21 cellular contexts compared by ENCODE assay signal in the genomic region with DNA sequence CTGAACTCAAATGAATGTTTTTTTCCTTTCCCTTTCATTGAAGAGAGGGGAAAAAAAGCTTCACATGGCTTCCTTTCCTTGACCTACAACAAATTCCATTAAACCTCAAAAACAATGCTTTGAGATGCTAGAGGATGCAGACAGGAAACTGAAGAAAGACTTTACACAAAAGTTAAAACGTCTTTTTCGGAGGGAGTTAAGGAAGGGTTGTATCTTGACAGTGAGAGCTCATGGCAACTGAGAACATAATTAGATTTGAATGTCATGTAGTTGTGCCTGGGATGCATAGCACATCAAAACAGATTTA.
DNase-seq lines count a peak whose midpoint lies in the region; ATAC-seq, FAIRE-seq and TF ChIP-seq lines count a peak whose summit lies in the region.
"Had no signal": no experiment of that assay in that cellular context is flagged by ENCODE, and none has a peak within 500 bp of the region (broad histone marks: within the 10 kb centered on the region; RNA-seq: fewer than 3 reads in every experiment).

No MANE protein-coding gene starts in this region.

- H3K4me1 ChIP-seq in DOHH2 (ENCODE audit: control insufficient read depth, low read length) = peaks cover 61% of the 10 kb centered on the region

- H3K27me3 Mint-ChIP-seq in osteocyte (ENCODE audit: unreplicated experiment) = no peaks in the 10 kb centered on the region

- no peaks in the 10 kb centered on the region for H4K20me1 ChIP-seq in DOHH2 (ENCODE audit: control insufficient read depth, insufficient read depth, low read depth, low read length)

- FAIRE-seq in H54 (lab: Jason Lieb, UNC) = no peak
- FAIRE-seq: K562 had no signal

- no peak overlapping the region for H3K27ac ChIP-seq in DOHH2 (ENCODE audit: low read depth, low read length)
- H3K27ac ChIP-seq: cardiac muscle cell, SJCRH30 had no signal

- H3K4me1 Mint-ChIP-seq in osteocyte (ENCODE audit: unreplicated experiment) = peaks cover 67% of the 10 kb centered on the region

- peaks cover 9% of the 10 kb centered on the region for H3K36me3 ChIP-seq in DOHH2 (ENCODE audit: control insufficient read depth, low read length)
- H3K36me3 ChIP-seq: cardiac muscle cell, esophagus squamous epithelium, SJCRH30 had no signal

- DNase-seq in SK-N-DZ (ENCODE audit: low spot score) = peak; percentile 57
- DNase-seq in fibroblast of pulmonary artery (ENCODE audit: low read depth) = peak; percentile 72
- DNase-seq in osteocyte (ENCODE audit: extremely low spot score, unreplicated experiment) = no peak
- no peak for DNase-seq in H54 (ENCODE audit: insufficient read length, low spot score)
- DNase-seq in NCI-H1105 (lab: John Stamatoyannopoulos, UW) = no peak
- DNase-seq in NCI-H1105 treated with DMSO at 0.1 percent for 48 hours (lab: John Stamatoyannopoulos, UW) = no peak
- DNase-seq: activated CD8-positive, alpha-beta memory T cell treated with anti-CD3 and anti-CD28 coated beads for 24 hours; activated T-cell treated with anti-CD3 and anti-CD28 coated beads, Interleukin-2, amount 50 U/mL, for 72 hours; esophagus squamous epithelium; midbrain; NCI-H2107; NCI-H524 treated with DMSO at 0.1 percent for 48 hours; right cardiac atrium; SJCRH30 had no signal

- H3K9me3 Mint-ChIP-seq in osteocyte (ENCODE audit: unreplicated experiment) = no peaks in the 10 kb centered on the region
- H3K9me3 Mint-ChIP-seq: stimulated activated naive CD8-positive, alpha-beta T cell treated with anti-CD3 and anti-CD28 coated beads, Interleukin-15, Interleukin-2, amounts not matched to agents 100 ng/mL and 50 ng/mL, for 24 hours had no signal

- peaks cover 62% of the 10 kb centered on the region for H3K79me2 ChIP-seq in DOHH2 (ENCODE audit: control insufficient read depth, low read length)

- TF ChIP-seq CTCF in DOHH2 (IDR thresholded peaks at IDR 0.05; ENCODE audit: low read depth, low read length, poor library complexity, severe bottlenecking) (no peak), fibroblast of pulmonary artery (IDR thresholded peaks at IDR 0.05; ENCODE audit: low read length, missing control alignments) (no peak), osteocyte (IDR thresholded peaks at IDR 0.05) (no peak)

- H3K27me3 ChIP-seq in DOHH2 (ENCODE audit: control insufficient read depth, low read length) = no peaks in the 10 kb centered on the region
- H3K27me3 ChIP-seq: esophagus squamous epithelium, SJCRH30 had no signal

- no peak for ATAC-seq in GM18909 (IDR thresholded peaks at IDR 0.05; ENCODE audit: poor library complexity, unreplicated experiment)
- ATAC-seq: activated naive CD4-positive, alpha-beta T cell treated with anti-CD3 and anti-CD28 coated beads, Interleukin-2, amount 50 U/mL, for 72 hours; activated T-cell treated with anti-CD3 and anti-CD28 coated beads, Interleukin-2, amount 50 U/mL, for 72 hours; HCT116; K562 had no signal

- H3K4me2 ChIP-seq in DOHH2 (ENCODE audit: low read length) = peak overlapping the region; percentile 82

- H3F3A ChIP-seq in DOHH2 (ENCODE audit: control insufficient read depth, insufficient read depth) = peaks cover 9% of the 10 kb centered on the region

- H3K27ac Mint-ChIP-seq in osteocyte (ENCODE audit: unreplicated experiment) = peak overlapping the region; percentile 85
- H3K27ac Mint-ChIP-seq: activated naive CD4-positive, alpha-beta T cell treated with anti-CD3 and anti-CD28 coated beads, Interleukin-2, amount 50 U/mL, for 72 hours; activated T-cell treated with anti-CD3 and anti-CD28 coated beads, Interleukin-2, amount 50 U/mL, for 72 hours; stimulated activated naive CD8-positive, alpha-beta T cell treated with anti-CD3 and anti-CD28 coated beads, Interleukin-15, Interleukin-2, amounts not matched to agents 100 ng/mL and 50 ng/mL, for 24 hours had no signal

- H3K9me2 ChIP-seq in DOHH2 (replicated peaks; ENCODE audit: control insufficient read depth, low read length) = no peaks in the 10 kb centered on the region

- H3K36me3 Mint-ChIP-seq in osteocyte (ENCODE audit: unreplicated experiment) = peaks cover 25% of the 10 kb centered on the region

- TF ChIP-seq POLR2A in H54 (IDR thresholded peaks at IDR 0.05; ENCODE audit: low read depth, low read length) = no peak

- peak overlapping the region; percentile 33 for H3K4me3 Mint-ChIP-seq in osteocyte (ENCODE audit: unreplicated experiment)
- H3K4me3 Mint-ChIP-seq: activated T-cell treated with anti-CD3 and anti-CD28 coated beads, Interleukin-2, amount 50 U/mL, for 72 hours; stimulated activated naive CD8-positive, alpha-beta T cell treated with anti-CD3 and anti-CD28 coated beads, Interleukin-15, Interleukin-2, amounts not matched to agents 100 ng/mL and 50 ng/mL, for 24 hours had no signal

- H3K4me3 ChIP-seq in DOHH2 (ENCODE audit: low read length) = no peak overlapping the region
- H3K4me3 ChIP-seq in fibroblast of pulmonary artery (replicated peaks; ENCODE audit: low read depth, low read length) = no peak overlapping the region
- H3K4me3 ChIP-seq: cardiac muscle cell, esophagus squamous epithelium, K562, SJCRH30 had no signal

- H3K9me3 ChIP-seq in DOHH2 (ENCODE audit: control insufficient read depth, insufficient read depth, low read length) = no peaks in the 10 kb centered on the region
- H3K9me3 ChIP-seq: esophagus squamous epithelium, SJCRH30 had no signal

Comparison
In these comparisons a context has a peak if more than half of its experiments do, and no peak if none do; other contexts are left out.
1. DNase-seq: peak in SK-N-DZ (single experiment) and fibroblast of pulmonary artery (single experiment); none in osteocyte (single experiment), H54 (single experiment), NCI-H1105 (single experiment) and NCI-H1105 treated with DMSO at 0.1 percent for 48 hours (single experiment).